In the genomic region with DNA sequence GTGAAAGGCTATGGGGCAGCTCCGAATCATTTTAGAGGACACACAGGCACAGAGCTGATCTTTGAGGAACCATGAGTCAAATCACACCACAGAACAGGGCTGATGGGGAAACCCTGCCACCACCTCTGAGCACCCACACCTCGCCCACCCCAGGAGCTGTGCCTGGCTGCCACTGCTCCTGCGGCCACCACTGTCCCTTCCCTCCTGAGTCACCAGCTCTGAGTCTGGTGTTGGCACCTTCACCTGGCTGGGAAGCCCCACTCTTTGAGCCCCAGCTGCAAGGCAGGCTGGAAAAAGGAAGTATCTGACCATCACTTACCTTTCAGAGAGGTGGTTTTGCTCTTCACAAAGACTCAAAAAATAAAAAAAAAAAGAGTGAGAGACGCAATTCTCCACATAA, we compare ENCODE assay signal across 9 cellular contexts.
DNase-seq lines count a peak whose midpoint lies in the region; ATAC-seq, FAIRE-seq and TF ChIP-seq lines count a peak whose summit lies in the region.
"Had no signal": no experiment of that assay in that cellular context is flagged by ENCODE, and none has a peak within 500 bp of the region (broad histone marks: within the 10 kb centered on the region; RNA-seq: fewer than 3 reads in every experiment).

No MANE protein-coding gene starts in this region.

- H3K4me3 ChIP-seq in GM12878, result peak overlapping the region; percentile 33

- in situ Hi-C loops in GM13976 (cut with MboI; ENCODE audit: low sequenced_read_pairs, unreplicated experiment) (no loop called here), GM12878 (cut with MboI) (loop anchor here (25.0 kb wide), 1 partner anchor 1435 kb away; no protein-coding TSS in a partner anchor), G401 (cut with HindIII; ENCODE audit: low sequenced_read_pairs) (no loop called here)

- no peaks in the 10 kb centered on the region for H4K20me1 ChIP-seq in GM12878 (ENCODE audit: control insufficient read depth, insufficient read depth)

- WGBS in GM12878 (ENCODE audit: insufficient coverage, insufficient replicate concordance, low lambda C conversion rate, missing lambda C conversion rate), result 4% methylated on average over 4 of the region's 4 CpGs

- TF ChIP-seq RAD21 in GM12878 (IDR thresholded peaks at IDR 0.05; ENCODE audit: insufficient read depth, low read depth, low read length), result no peak

- SMC1A ChIA-PET in GM12878 (lab: Charles Lee; ENCODE audit: uncharacterized antibody, unreplicated experiment), result interaction anchor here (0.7 to 4.9 kb wide), 21 partner anchors 11 to 248 kb away, joined by 3 to 92 read pairs (median 4); a partner anchor contains a TSS

- H3K27me3 ChIP-seq in GM12878 (replicated peaks in 1 of 2; ENCODE audit: control insufficient read depth in 2 of 2, insufficient read depth in 2 of 2, low read length in 1 of 2), result no peaks in the 10 kb centered on the region

- DNase-seq in GM13976 (ENCODE audit: low spot score) (peak; percentile 85), GM12878 (ENCODE audit: low read depth, low spot score) (peak; percentile 90), cortex of kidney (lab: John Stamatoyannopoulos, UW) (no peak), G401 (ENCODE audit: low spot score) (no peak), NCI-H2029 (lab: John Stamatoyannopoulos, UW) (no peak), DMS53 (lab: John Stamatoyannopoulos, UW) (no peak)
- DNase-seq: NCI-H1417 treated with DMSO at 0.1 percent for 48 hours had no signal

- peaks cover 4% of the 10 kb centered on the region; the same call in 2 of the 3 replicates for H3K9me3 ChIP-seq in GM12878 (replicated peaks; ENCODE audit: control insufficient read depth, insufficient read depth, low read length)

- no peaks in the 10 kb centered on the region; the same call in 1 of the 2 replicates for H3K79me2 ChIP-seq in GM12878 (ENCODE audit: control insufficient read depth, insufficient read depth, low read length)

- peak overlapping the region; percentile 82 for H3K4me2 ChIP-seq in GM12878 (ENCODE audit: control insufficient read depth, insufficient read depth)

- FAIRE-seq in GM12878 (lab: Jason Lieb, UNC), result peak; percentile 64

- TF ChIP-seq EP300 in GM12878 (IDR thresholded peaks at IDR 0.05; ENCODE audit: borderline replicate concordance in 1 of 2, control insufficient read depth in 1 of 2, low read depth in 2 of 2, low read length in 2 of 2), result peak; percentile 59 to 70; a peak in 2 of 4 replicates

- peak overlapping the region; percentile 82; the same call in 1 of the 2 replicates for H2AFZ ChIP-seq in GM12878 (ENCODE audit: control insufficient read depth, low read depth, low read length)

- peaks cover 53% of the 10 kb centered on the region for H3K4me1 ChIP-seq in GM12878 (ENCODE audit: control insufficient read depth, insufficient read depth, low read length)

- CTCF ChIA-PET in GM12878 (lab: Yijun Ruan, JAX), result interaction anchor here (1.0 to 3.8 kb wide), 9 partner anchors 10 to 230 kb away, joined by 3 to 38 read pairs (median 6); no protein-coding TSS in a partner anchor

- ATAC-seq in GM19372 (IDR thresholded peaks at IDR 0.05; ENCODE audit: low read depth, unreplicated experiment) (peak; percentile 53), HG03095 (IDR thresholded peaks at IDR 0.05; ENCODE audit: unreplicated experiment) (peak; percentile 50), GM12878 (peak; percentile 82)

- peak overlapping the region; percentile 78 for H3K9ac ChIP-seq in GM12878 (ENCODE audit: control insufficient read depth, insufficient read depth, low read length)

- RAD21 ChIA-PET in GM12878 (lab: Charles Lee; ENCODE audit: unreplicated experiment), result interaction anchor here (0.6 to 4.8 kb wide), 13 partner anchors 10 to 230 kb away, joined by 3 to 84 read pairs (median 4); a partner anchor contains a TSS

- H3K27ac ChIP-seq in GM12878 (ENCODE audit: control insufficient read depth, insufficient read depth), result peak overlapping the region; percentile 95

- POLR2A ChIA-PET in GM12878 (lab: Charles Lee), result interaction anchor here (0.7 to 3.8 kb wide), 7 partner anchors 10 to 493 kb away, joined by 3 to 48 read pairs (median 4); a partner anchor contains a TSS

- TF ChIP-seq POLR2A in GM12878 (IDR thresholded peaks at IDR 0.05; ENCODE audit: low read depth, low read length), result peak; percentile 54

- no peaks in the 10 kb centered on the region for H3K36me3 ChIP-seq in GM12878 (ENCODE audit: control insufficient read depth in 2 of 2, insufficient read depth in 2 of 2, low read length in 1 of 2)

- TF ChIP-seq CTCF in GM13976 (IDR thresholded peaks at IDR 0.05; ENCODE audit: borderline replicate concordance, control extremely low read depth, extremely low read depth, insufficient read depth, missing control alignments) (no peak), GM12878 (IDR thresholded peaks at IDR 0.05 in 2 of 3, conservative IDR thresholded peaks at IDR 0.05 in 1 of 3; ENCODE audit: control insufficient read depth in 2 of 3, extremely low read depth in 1 of 3, insufficient read depth in 1 of 3, low read depth in 3 of 3, low read length in 3 of 3) (no peak)

- intact Hi-C loops in GM12878 (cut with micrococcal nuclease; ENCODE audit: unreplicated experiment), result loop anchor here (5.0 kb wide), 2 partner anchors 130 to 230 kb away; no protein-coding TSS in a partner anchor

- BruUV-seq in GM12878 (replicated peaks; lab: Mats Ljungman, UMichigan), result no TSS peak

TF ChIP-seq in GM12878, 131 proteins besides CTCF, POLR2A, EP300 and RAD21 (continues in another document):
- TF ChIP-seq TCF7 (IDR thresholded peaks at IDR 0.05; ENCODE audit: borderline replicate concordance) (peak; percentile 70; the same call in 1 of the 2 replicates), MYB (IDR thresholded peaks at IDR 0.05; ENCODE audit: borderline replicate concordance, low read depth, low read length) (no peak), NRF1 (conservative IDR thresholded peaks at IDR 0.05; ENCODE audit: low read depth, low read length) (no peak), ZNF217 (IDR thresholded peaks at IDR 0.05) (peak; percentile 79), SMARCA5 (IDR thresholded peaks at IDR 0.05) (no peak), SMAD1 (IDR thresholded peaks at IDR 0.05; ENCODE audit: low read depth, partially characterized antibody) (no peak), HDGF (IDR thresholded peaks at IDR 0.05) (peak; percentile 79), TCF12 (IDR thresholded peaks at IDR 0.05; ENCODE audit: low read depth, low read length) (peak; percentile 72; the same call in 1 of the 2 replicates)
- TF ChIP-seq, protein P1, sequence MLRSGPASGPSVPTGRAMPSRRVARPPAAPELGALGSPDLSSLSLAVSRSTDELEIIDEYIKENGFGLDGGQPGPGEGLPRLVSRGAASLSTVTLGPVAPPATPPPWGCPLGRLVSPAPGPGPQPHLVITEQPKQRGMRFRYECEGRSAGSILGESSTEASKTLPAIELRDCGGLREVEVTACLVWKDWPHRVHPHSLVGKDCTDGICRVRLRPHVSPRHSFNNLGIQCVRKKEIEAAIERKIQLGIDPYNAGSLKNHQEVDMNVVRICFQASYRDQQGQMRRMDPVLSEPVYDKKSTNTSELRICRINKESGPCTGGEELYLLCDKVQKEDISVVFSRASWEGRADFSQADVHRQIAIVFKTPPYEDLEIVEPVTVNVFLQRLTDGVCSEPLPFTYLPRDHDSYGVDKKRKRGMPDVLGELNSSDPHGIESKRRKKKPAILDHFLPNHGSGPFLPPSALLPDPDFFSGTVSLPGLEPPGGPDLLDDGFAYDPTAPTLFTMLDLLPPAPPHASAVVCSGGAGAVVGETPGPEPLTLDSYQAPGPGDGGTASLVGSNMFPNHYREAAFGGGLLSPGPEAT (IDR thresholded peaks at IDR 0.05; ENCODE audit: low read depth), result peak; percentile 97
- TF ChIP-seq, protein P2, sequence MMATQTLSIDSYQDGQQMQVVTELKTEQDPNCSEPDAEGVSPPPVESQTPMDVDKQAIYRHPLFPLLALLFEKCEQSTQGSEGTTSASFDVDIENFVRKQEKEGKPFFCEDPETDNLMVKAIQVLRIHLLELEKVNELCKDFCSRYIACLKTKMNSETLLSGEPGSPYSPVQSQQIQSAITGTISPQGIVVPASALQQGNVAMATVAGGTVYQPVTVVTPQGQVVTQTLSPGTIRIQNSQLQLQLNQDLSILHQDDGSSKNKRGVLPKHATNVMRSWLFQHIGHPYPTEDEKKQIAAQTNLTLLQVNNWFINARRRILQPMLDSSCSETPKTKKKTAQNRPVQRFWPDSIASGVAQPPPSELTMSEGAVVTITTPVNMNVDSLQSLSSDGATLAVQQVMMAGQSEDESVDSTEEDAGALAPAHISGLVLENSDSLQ (IDR thresholded peaks at IDR 0.05), result no peak
- TF ChIP-seq, protein P3, sequence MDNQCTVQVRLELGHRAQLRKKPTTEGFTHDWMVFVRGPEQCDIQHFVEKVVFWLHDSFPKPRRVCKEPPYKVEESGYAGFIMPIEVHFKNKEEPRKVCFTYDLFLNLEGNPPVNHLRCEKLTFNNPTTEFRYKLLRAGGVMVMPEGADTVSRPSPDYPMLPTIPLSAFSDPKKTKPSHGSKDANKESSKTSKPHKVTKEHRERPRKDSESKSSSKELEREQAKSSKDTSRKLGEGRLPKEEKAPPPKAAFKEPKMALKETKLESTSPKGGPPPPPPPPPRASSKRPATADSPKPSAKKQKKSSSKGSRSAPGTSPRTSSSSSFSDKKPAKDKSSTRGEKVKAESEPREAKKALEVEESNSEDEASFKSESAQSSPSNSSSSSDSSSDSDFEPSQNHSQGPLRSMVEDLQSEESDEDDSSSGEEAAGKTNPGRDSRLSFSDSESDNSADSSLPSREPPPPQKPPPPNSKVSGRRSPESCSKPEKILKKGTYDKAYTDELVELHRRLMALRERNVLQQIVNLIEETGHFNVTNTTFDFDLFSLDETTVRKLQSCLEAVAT (IDR thresholded peaks at IDR 0.05), result peak; percentile 81
- TF ChIP-seq, protein P4, sequence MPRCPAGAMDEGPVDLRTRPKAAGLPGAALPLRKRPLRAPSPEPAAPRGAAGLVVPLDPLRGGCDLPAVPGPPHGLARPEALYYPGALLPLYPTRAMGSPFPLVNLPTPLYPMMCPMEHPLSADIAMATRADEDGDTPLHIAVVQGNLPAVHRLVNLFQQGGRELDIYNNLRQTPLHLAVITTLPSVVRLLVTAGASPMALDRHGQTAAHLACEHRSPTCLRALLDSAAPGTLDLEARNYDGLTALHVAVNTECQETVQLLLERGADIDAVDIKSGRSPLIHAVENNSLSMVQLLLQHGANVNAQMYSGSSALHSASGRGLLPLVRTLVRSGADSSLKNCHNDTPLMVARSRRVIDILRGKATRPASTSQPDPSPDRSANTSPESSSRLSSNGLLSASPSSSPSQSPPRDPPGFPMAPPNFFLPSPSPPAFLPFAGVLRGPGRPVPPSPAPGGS (IDR thresholded peaks at IDR 0.05; ENCODE audit: borderline replicate concordance, insufficient read depth, low read depth, low read length, poor library complexity, severe bottlenecking), result peak; percentile 97

Comparison
In these comparisons a context has a peak if more than half of its experiments do, and no peak if none do; other contexts are left out.
1. DNase-seq: peak in GM13976 (single experiment) and GM12878 (single experiment); none in cortex of kidney (single experiment), G401 (single experiment), NCI-H2029 (single experiment) and DMS53 (single experiment).
2. Peak in every context shown above with its lines, with median percentiles within 50 percentile points of each other: ATAC-seq.